ENCODE assay signal across 28 cellular contexts in the genomic region with DNA sequence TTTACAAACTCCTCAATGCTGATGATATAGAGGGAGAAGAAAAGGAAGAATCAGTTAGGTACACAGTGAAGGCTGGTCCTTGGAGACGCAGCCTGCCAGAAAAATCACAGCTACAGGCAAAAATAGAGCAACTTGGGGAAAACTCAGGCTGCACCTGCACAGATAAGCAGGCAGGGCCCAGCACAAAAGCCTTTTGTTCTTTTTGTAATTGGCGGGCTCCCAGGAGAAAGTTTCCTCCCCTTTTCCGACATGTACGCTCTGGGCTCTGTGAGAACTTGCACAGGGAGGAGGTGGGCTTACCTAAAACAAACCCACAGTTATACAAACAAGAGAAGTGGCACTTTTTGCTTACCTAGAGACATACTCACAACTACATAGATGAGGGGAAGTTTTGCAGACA.
DNase-seq lines count a peak whose midpoint lies in the region; ATAC-seq, FAIRE-seq and TF ChIP-seq lines count a peak whose summit lies in the region.
"Had no signal": no experiment of that assay in that cellular context is flagged by ENCODE, and none has a peak within 500 bp of the region (broad histone marks: within the 10 kb centered on the region; RNA-seq: fewer than 3 reads in every experiment).

No MANE protein-coding gene starts in this region.

- H2AFZ ChIP-seq in neural progenitor cell (replicated peaks) = peak overlapping the region; percentile 45
- H2AFZ ChIP-seq: PC-9 had no signal

- DNase-seq in NCI-H748 (lab: John Stamatoyannopoulos, UW; ENCODE audit: unreplicated experiment) = peak; percentile 0
- no peak for DNase-seq in NCI-H748 treated with DMSO at 0.1 percent for 48 hours (lab: John Stamatoyannopoulos, UW)
- peak; percentile 17 for DNase-seq in colonic mucosa
- DNase-seq in neural progenitor cell (ENCODE audit: low spot score) = peak; percentile 85
- DNase-seq in urothelium cell line (ENCODE audit: low spot score) = peak; percentile 30
- DNase-seq in DMS153 treated with DMSO at 0.1 percent for 48 hours (lab: John Stamatoyannopoulos, UW; ENCODE audit: unreplicated experiment) = no peak
- DNase-seq: 8988T; ACHN; BE2C; CD8-positive, alpha-beta memory T cell; IMR-90; KG1; NCI-H1048; NCI-H1694; NCI-H2029 treated with DMSO at 0.1 percent for 48 hours; NCI-H2171; NCI-H226; NCI-H510A treated with DMSO at 0.1 percent for 48 hours; NCI-H774; NK-92 treated with Interleukin-12 subunit alpha and Interleukin-12 subunit beta, amount 100 ng/mL, for 24 hours; PC-9; Right ventricle myocardium superior had no signal

- H3K36me3 ChIP-seq in colonic mucosa (no peaks in the 10 kb centered on the region), neural progenitor cell (no peaks in the 10 kb centered on the region)
- H3K36me3 ChIP-seq: BE2C, SJSA1 had no signal

- intact Hi-C loops in colonic mucosa (cut with DNase I) = no loop called here

- H3K4me3 ChIP-seq in colonic mucosa (no peak overlapping the region), neural progenitor cell (no peak overlapping the region)
- H3K4me3 ChIP-seq: PC-9, SJSA1 had no signal

- H3K4me2 ChIP-seq in neural progenitor cell = peak overlapping the region; percentile 40
- H3K4me2 ChIP-seq: PC-9 had no signal

- H4K20me1 ChIP-seq in neural progenitor cell (ENCODE audit: low read depth) = no peaks in the 10 kb centered on the region

- no peaks in the 10 kb centered on the region for H3K9me3 Mint-ChIP-seq in neural progenitor cell

- H3K9me3 ChIP-seq in colonic mucosa = no peaks in the 10 kb centered on the region
- no peaks in the 10 kb centered on the region for H3K9me3 ChIP-seq in neural progenitor cell (ENCODE audit: low read depth)
- H3K9me3 ChIP-seq: BE2C, SJSA1 had no signal

- no peak for FAIRE-seq in urothelium cell line (lab: Jason Lieb, UNC)
- FAIRE-seq: GM18507, H54 had no signal

- H3K9ac ChIP-seq in colonic mucosa (ENCODE audit: low read depth in 2 of 2, low read length in 2 of 2) = no peak overlapping the region
- no peak overlapping the region for H3K9ac ChIP-seq in neural progenitor cell

- ATAC-seq in GM18498 (IDR thresholded peaks at IDR 0.05; ENCODE audit: unreplicated experiment) (no peak), HG03439 (IDR thresholded peaks at IDR 0.05; ENCODE audit: unreplicated experiment) (no peak)

- H3F3A ChIP-seq in neural progenitor cell (ENCODE audit: low read depth) = peaks cover 15% of the 10 kb centered on the region

- H3K4me1 ChIP-seq in colonic mucosa (no peaks in the 10 kb centered on the region), neural progenitor cell (peaks cover 9% of the 10 kb centered on the region)
- H3K4me1 ChIP-seq: BE2C, SJSA1 had no signal

- H3K27ac ChIP-seq in colonic mucosa = no peak overlapping the region
- H3K27ac ChIP-seq in neural progenitor cell = peak overlapping the region; percentile 78
- H3K27ac ChIP-seq: PC-9, SJSA1 had no signal

- H3K27ac Mint-ChIP-seq in neural progenitor cell = no peak overlapping the region
- H3K27ac Mint-ChIP-seq: CD14-positive monocyte; CD8-positive, alpha-beta memory T cell had no signal

- H3K36me3 Mint-ChIP-seq in neural progenitor cell = no peaks in the 10 kb centered on the region
- H3K36me3 Mint-ChIP-seq: CD14-positive monocyte; CD8-positive, alpha-beta memory T cell had no signal

- TF ChIP-seq CTCF in colonic mucosa (IDR thresholded peaks at IDR 0.05) = no peak
- TF ChIP-seq CTCF in neural progenitor cell (IDR thresholded peaks at IDR 0.05) = no peak

- H3K4me3 Mint-ChIP-seq in neural progenitor cell = no peak overlapping the region
- H3K4me3 Mint-ChIP-seq: CD14-positive monocyte; CD8-positive, alpha-beta memory T cell had no signal

- H3K4me1 Mint-ChIP-seq in neural progenitor cell = peaks cover 6% of the 10 kb centered on the region
- H3K4me1 Mint-ChIP-seq: CD14-positive monocyte; CD8-positive, alpha-beta memory T cell had no signal

- H3K79me2 ChIP-seq in neural progenitor cell (ENCODE audit: low read depth) = no peaks in the 10 kb centered on the region

- H3K27me3 Mint-ChIP-seq in neural progenitor cell (ENCODE audit: insufficient read depth, low read depth) = no peaks in the 10 kb centered on the region
- H3K27me3 Mint-ChIP-seq: CD8-positive, alpha-beta memory T cell had no signal

- H3K27me3 ChIP-seq in colonic mucosa = no peaks in the 10 kb centered on the region
- H3K27me3 ChIP-seq in neural progenitor cell = no peaks in the 10 kb centered on the region
- H3K27me3 ChIP-seq: BE2C, SJSA1 had no signal

Comparison
In these comparisons a context has a peak if more than half of its experiments do, and no peak if none do; other contexts are left out.
1. DNase-seq: peak in NCI-H748 (single experiment), colonic mucosa (single experiment), neural progenitor cell (single experiment) and urothelium cell line (single experiment); none in NCI-H748 treated with DMSO at 0.1 percent for 48 hours (single experiment) and DMS153 treated with DMSO at 0.1 percent for 48 hours (single experiment).